ENCODE assay signal across 8 cellular contexts in genomic region chr17:64418506-64419339, GRCh38. TPM values are rescaled to one million over a fixed set of nuclear protein-coding genes. Genes with fewer than 3 reads are reported as not detected.
DNase-seq lines count a peak whose midpoint lies in the region; ATAC-seq, FAIRE-seq and TF ChIP-seq lines count a peak whose summit lies in the region.

No MANE protein-coding gene starts in this region.

- H3K27ac ChIP-seq in lung (ENCODE audit: low read depth in 1 of 2, low read length in 1 of 2): peak overlapping the region in 1 of 2 donors; percentile 47

- H3K4me3 ChIP-seq in lung: no peak overlapping the region

- peak; percentile 59 for DNase-seq in DMS79 treated with DMSO at 0.1 percent for 48 hours (lab: John Stamatoyannopoulos, UW)
- DNase-seq in Kasumi-1 (lab: John Stamatoyannopoulos, UW): peak; percentile 96 to 98
- DNase-seq in OCI-M1 (lab: John Stamatoyannopoulos, UW): peak; percentile 74
- DNase-seq in dedifferentiated amniotic fluid mesenchymal stem cell (ENCODE audit: extremely low spot score): peak; percentile 84
- DNase-seq in lung (ENCODE audit: low spot score): no peak
- no peak for DNase-seq in GM12891 (ENCODE audit: insufficient read length, low spot score)
- no peak for DNase-seq in effector CD4-positive, alpha-beta T cell

- 35 to 40% methylated on average over 19 of the region's 19 CpGs for whole genome bisulfite sequencing in lung, 2 donors

- no peaks in the 10 kb centered on the region for H3K27me3 ChIP-seq in lung (ENCODE audit: control insufficient read depth, insufficient read depth)

- H3K4me1 ChIP-seq in lung (ENCODE audit: control insufficient read depth in 2 of 2, insufficient read depth in 2 of 2, low read length in 2 of 2): peaks cover 0 to 2% of the 10 kb centered on the region in 2 donors

- no peaks in the 10 kb centered on the region for H3K36me3 ChIP-seq in lung (ENCODE audit: control insufficient read depth in 2 of 2, insufficient read depth in 2 of 2, low read length in 2 of 2)

- no peak for FAIRE-seq in GM12891 (lab: Jason Lieb, UNC)

- H3K9me3 ChIP-seq in lung (ENCODE audit: control insufficient read depth in 2 of 2, insufficient read depth in 1 of 2, low read length in 1 of 2): no peaks in the 10 kb centered on the region

- no peak for TF ChIP-seq POLR2A in GM12891 (IDR thresholded peaks at IDR 0.05; ENCODE audit: low read depth, low read length)

- peak; percentile 67 for TF ChIP-seq CTCF in lung (IDR thresholded peaks at IDR 0.05; ENCODE audit: control extremely low read depth, extremely low read depth)

- ATAC-seq in lung (ENCODE audit: insufficient read depth, low FRiP score) (peak; percentile 77), GM21529 (IDR thresholded peaks at IDR 0.05; ENCODE audit: unreplicated experiment) (no peak)

TF ChIP-seq in GM12891, 5 proteins besides CTCF, POLR2A, EP300 and RAD21:
- no peak for TF ChIP-seq TAF1 (IDR thresholded peaks at IDR 0.05; ENCODE audit: low read depth, low read length)
- TF ChIP-seq POLR2AphosphoS5 (IDR thresholded peaks at IDR 0.05; ENCODE audit: low read depth, low read length): no peak
- TF ChIP-seq POU2F2 (IDR thresholded peaks at IDR 0.05; ENCODE audit: low read depth, low read length): no peak
TF ChIP-seq in GM12891: peak in this region for 0.

RNA-seq across cellular contexts. Expression of gene PECAM1, which starts 28.1 kb away (rescaled TPM):
- total RNA-seq in lung: 100 to 1,000 TPM; 222 to 502 TPM
- polyA plus RNA-seq in lung: 100 to 1,000 TPM in 1 of 2 donors, 10 to 100 TPM in 1; 82.5 to 141 TPM
- 2.5 TPM for polyA plus RNA-seq in GM12891 (2012; ENCODE audit: low read depth, missing spikeins)

RNA-seq across cellular contexts. Expression of gene MILR1, which starts 30.2 kb away (rescaled TPM):
- total RNA-seq in lung: 10 to 100 TPM in 1 of 2 donors, 1 to 10 TPM in 1; 6.9 to 23.4 TPM
- 10 to 100 TPM; 10.0 to 36.3 TPM for polyA plus RNA-seq in lung
- polyA plus RNA-seq in GM12891 (2012; ENCODE audit: low read depth, missing spikeins): 2.0 TPM

Comparison
In these comparisons a context has a peak if more than half of its experiments do, and no peak if none do; other contexts are left out.
1. DNase-seq: peak in DMS79 treated with DMSO at 0.1 percent for 48 hours (single experiment), Kasumi-1 (2 of 2), OCI-M1 (single experiment) and dedifferentiated amniotic fluid mesenchymal stem cell (single experiment); none in lung (single experiment), GM12891 (single experiment) and effector CD4-positive, alpha-beta T cell (single experiment).